In the genomic region with DNA sequence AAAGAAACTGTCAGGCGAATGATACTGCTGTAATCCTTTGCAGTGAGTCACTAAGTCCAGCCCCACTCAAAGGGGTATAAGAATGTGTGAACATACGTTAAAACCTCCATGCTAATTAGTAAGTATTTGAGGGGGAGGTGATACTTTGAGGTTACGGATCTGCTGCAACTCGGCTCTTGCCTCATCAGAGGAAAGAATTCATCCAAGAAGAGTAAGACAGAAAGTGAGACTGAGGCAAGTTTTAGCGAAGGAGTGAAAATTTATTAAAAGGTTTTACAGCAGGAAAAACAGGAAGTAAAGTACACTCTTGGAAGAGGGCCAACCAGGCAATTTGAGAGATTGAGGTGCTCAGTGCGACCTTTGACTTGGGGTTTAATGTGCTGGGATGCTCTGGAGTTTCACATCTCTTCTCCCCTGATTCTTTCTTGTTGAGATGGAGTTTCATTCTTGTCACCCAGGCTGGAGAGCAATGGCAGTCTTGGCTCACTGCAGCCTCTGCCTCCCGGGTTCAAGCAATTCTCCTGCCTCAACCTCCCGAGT, we compare ENCODE assay signal across 11 cellular contexts. TPM values are rescaled to one million over a fixed set of nuclear protein-coding genes. Genes with fewer than 3 reads are reported as not detected.
DNase-seq lines count a peak whose midpoint lies in the region; ATAC-seq and TF ChIP-seq lines count a peak whose summit lies in the region.
"Had no signal": no experiment of that assay in that cellular context is flagged by ENCODE, and none has a peak within 500 bp of the region (broad histone marks: within the 10 kb centered on the region; RNA-seq: fewer than 3 reads in every experiment).

No MANE protein-coding gene starts in this region.

- H3K4me3 Mint-ChIP-seq in naive thymus-derived CD4-positive, alpha-beta T cell, result peak overlapping the region; percentile 16 to 74 (median 54)

- CTCF ChIA-PET in naive thymus-derived CD4-positive, alpha-beta T cell (lab: Charles Lee), result no interaction called here

- no peak overlapping the region for H3K27ac ChIP-seq in naive thymus-derived CD4-positive, alpha-beta T cell (ENCODE audit: low read depth, low read length)
- H3K27ac ChIP-seq in ovary, result no peak overlapping the region
- no peak overlapping the region for H3K27ac ChIP-seq in brain microvascular endothelial cell
- H3K27ac ChIP-seq: SJCRH30, thoracic aorta had no signal

- H3K27me3 Mint-ChIP-seq in naive thymus-derived CD4-positive, alpha-beta T cell, result peaks cover 0 to 8% (median 0%) of the 10 kb centered on the region in 5 donors

- H3K9me3 ChIP-seq in naive thymus-derived CD4-positive, alpha-beta T cell (ENCODE audit: control insufficient read depth in 2 of 3, low read length in 3 of 3), result no peaks in the 10 kb centered on the region
- H3K9me3 ChIP-seq in ovary, result no peaks in the 10 kb centered on the region
- H3K9me3 ChIP-seq: SJCRH30, thoracic aorta had no signal

- peak; percentile 37 for DNase-seq in EH (ENCODE audit: low read depth)
- peak; percentile 48 for DNase-seq in LoVo (ENCODE audit: low spot score)
- peak; percentile 12 for DNase-seq in activated T-cell treated with anti-CD3 and anti-CD28 coated beads for 4 hours
- peak in 3 of 9 donors; percentile 8 to 19 (median 15) for DNase-seq in naive thymus-derived CD4-positive, alpha-beta T cell
- no peak for DNase-seq in ovary
- DNase-seq in ACHN, result no peak
- DNase-seq in brain microvascular endothelial cell, result no peak

- in situ Hi-C loops in ACHN (cut with HindIII; ENCODE audit: low pct_ligation_motif_present, low pct_unique_long_range_greater_than_20kb, low sequenced_read_pairs) (no loop called here), brain microvascular endothelial cell (cut with HindIII; ENCODE audit: low pct_ligation_motif_present, low sequenced_read_pairs) (no loop called here)

- no peaks in the 10 kb centered on the region for H3K27me3 ChIP-seq in naive thymus-derived CD4-positive, alpha-beta T cell (ENCODE audit: control insufficient read depth in 2 of 2, insufficient read depth in 2 of 2, low read length in 2 of 2)
- H3K27me3 ChIP-seq in ovary, result no peaks in the 10 kb centered on the region
- no peaks in the 10 kb centered on the region for H3K27me3 ChIP-seq in brain microvascular endothelial cell (replicated peaks)
- H3K27me3 ChIP-seq: SJCRH30 had no signal

- intact Hi-C loops in naive thymus-derived CD4-positive, alpha-beta T cell (cut with micrococcal nuclease), result no loop called here
- intact Hi-C loops in ovary (cut with DNase I), result no loop called here

- no peak for TF ChIP-seq CTCF in ovary (IDR thresholded peaks at IDR 0.05)
- TF ChIP-seq CTCF in brain microvascular endothelial cell (IDR thresholded peaks at IDR 0.05; ENCODE audit: low read depth, low read length, missing control alignments), result no peak

- H3K4me3 ChIP-seq in naive thymus-derived CD4-positive, alpha-beta T cell (ENCODE audit: low read length), result peak overlapping the region; percentile 13
- H3K4me3 ChIP-seq in ovary (no peak overlapping the region), brain microvascular endothelial cell (ENCODE audit: low read depth, low read length) (no peak overlapping the region)
- H3K4me3 ChIP-seq: SJCRH30, thoracic aorta had no signal

- POLR2A ChIA-PET in naive thymus-derived CD4-positive, alpha-beta T cell (lab: Charles Lee), result no interaction called here

- TF ChIP-seq POLR2A in ovary (IDR thresholded peaks at IDR 0.05), result no peak

- H3K4me1 ChIP-seq in naive thymus-derived CD4-positive, alpha-beta T cell (ENCODE audit: control insufficient read depth in 2 of 2, insufficient read depth in 2 of 2, low read length in 2 of 2), result peaks cover 9 to 11% of the 10 kb centered on the region in 2 donors
- H3K4me1 ChIP-seq in ovary (ENCODE audit: insufficient read depth), result no peaks in the 10 kb centered on the region
- H3K4me1 ChIP-seq: SJCRH30 had no signal

- H3K27ac Mint-ChIP-seq in naive thymus-derived CD4-positive, alpha-beta T cell, result peak overlapping the region; percentile 10 to 79 (median 64)

- no peaks in the 10 kb centered on the region for H3K36me3 ChIP-seq in naive thymus-derived CD4-positive, alpha-beta T cell (ENCODE audit: control insufficient read depth in 2 of 3, insufficient read depth in 3 of 3, low read length in 3 of 3)
- no peaks in the 10 kb centered on the region for H3K36me3 ChIP-seq in ovary
- no peaks in the 10 kb centered on the region for H3K36me3 ChIP-seq in brain microvascular endothelial cell (replicated peaks)
- H3K36me3 ChIP-seq: SJCRH30, thoracic aorta had no signal

- WGBS in ovary, 3 donors, result 39 to 56% (median 50%) methylated on average over 8 of the region's 8 CpGs

- peaks cover 11 to 26% (median 17%) of the 10 kb centered on the region in 7 donors for H3K4me1 Mint-ChIP-seq in naive thymus-derived CD4-positive, alpha-beta T cell

- no peak for TF ChIP-seq EP300 in ovary (IDR thresholded peaks at IDR 0.05)

- no peaks in the 10 kb centered on the region for H3K36me3 Mint-ChIP-seq in naive thymus-derived CD4-positive, alpha-beta T cell

- H3K9me3 Mint-ChIP-seq in naive thymus-derived CD4-positive, alpha-beta T cell, result peaks cover 0 to 1% (median 0%) of the 10 kb centered on the region in 11 donors

- ATAC-seq in naive thymus-derived CD4-positive, alpha-beta T cell, result peak; percentile 81
- no peak for ATAC-seq in HG03159 (IDR thresholded peaks at IDR 0.05; ENCODE audit: unreplicated experiment)

RNA-seq across cellular contexts. Expression of a gene that starts 9.8 kb away (rescaled TPM):
- total RNA-seq in naive thymus-derived CD4-positive, alpha-beta T cell, result not detected
- polyA plus RNA-seq in naive thymus-derived CD4-positive, alpha-beta T cell, result under 1 TPM in 1 of 2 donors, not detected in 1; 0.74 TPM
- 10 to 100 TPM in 1 of 7 donors, 1 to 10 TPM in 5, under 1 TPM in 1; 0.65 to 19.8 (median 2.9) TPM for total RNA-seq in ovary
- polyA plus RNA-seq in ovary, result 1 to 10 TPM; 3.6 to 7.2 TPM
- total RNA-seq: SJCRH30, thoracic aorta had no signal

RNA-seq across cellular contexts. Expression of a gene that starts 25.5 kb away (rescaled TPM):
- under 1 TPM in 3 of 5 experiments, not detected in 2; 0.27 to 0.68 (median 0.32) TPM for total RNA-seq in naive thymus-derived CD4-positive, alpha-beta T cell
- polyA plus RNA-seq in naive thymus-derived CD4-positive, alpha-beta T cell, result not detected
- total RNA-seq in ovary, result 1 to 10 TPM in 6 of 7 donors, under 1 TPM in 1; 0.48 to 3.9 (median 1.7) TPM
- 10 to 100 TPM in 1 of 2 donors, under 1 TPM in 1; 0.85 to 26.1 TPM for polyA plus RNA-seq in ovary
- total RNA-seq: SJCRH30 had no signal

RNA-seq across cellular contexts. Expression of a gene that starts 40.9 kb away (rescaled TPM):
- 1 to 10 TPM in 1 of 5 experiments, not detected in 4; 1.2 TPM for total RNA-seq in naive thymus-derived CD4-positive, alpha-beta T cell
- polyA plus RNA-seq in naive thymus-derived CD4-positive, alpha-beta T cell, result not detected
- total RNA-seq in ovary, result 1 to 10 TPM in 1 of 7 donors, under 1 TPM in 5, not detected in 1; 0.33 to 1.4 (median 0.46) TPM
- under 1 TPM; 0.27 to 0.71 TPM for polyA plus RNA-seq in ovary
- total RNA-seq: dermis microvascular lymphatic vessel endothelial cell, SJCRH30 had no signal

RNA-seq across cellular contexts. Expression of a gene that starts 57.2 kb away (rescaled TPM):
- 10 to 100 TPM in 3 of 5 experiments, 1 to 10 TPM in 2; 7.4 to 12.2 (median 11.4) TPM for total RNA-seq in naive thymus-derived CD4-positive, alpha-beta T cell
- polyA plus RNA-seq in naive thymus-derived CD4-positive, alpha-beta T cell, result 1 to 10 TPM; 2.5 to 3.8 TPM
- total RNA-seq in ovary, result 10 to 100 TPM in 5 of 7 donors, 1 to 10 TPM in 2; 5.1 to 15.9 (median 13.1) TPM
- 10 to 100 TPM in 1 of 2 donors, 1 to 10 TPM in 1; 7.2 to 10.9 TPM for polyA plus RNA-seq in ovary

Comparison
In these comparisons a context has a peak if more than half of its experiments do, and no peak if none do; other contexts are left out.
1. DNase-seq: peak in EH (single experiment), LoVo (single experiment) and activated T-cell treated with anti-CD3 and anti-CD28 coated beads for 4 hours (single experiment); none in ovary (0 of 5), ACHN (single experiment) and brain microvascular endothelial cell (single experiment).